In the genomic region with DNA sequence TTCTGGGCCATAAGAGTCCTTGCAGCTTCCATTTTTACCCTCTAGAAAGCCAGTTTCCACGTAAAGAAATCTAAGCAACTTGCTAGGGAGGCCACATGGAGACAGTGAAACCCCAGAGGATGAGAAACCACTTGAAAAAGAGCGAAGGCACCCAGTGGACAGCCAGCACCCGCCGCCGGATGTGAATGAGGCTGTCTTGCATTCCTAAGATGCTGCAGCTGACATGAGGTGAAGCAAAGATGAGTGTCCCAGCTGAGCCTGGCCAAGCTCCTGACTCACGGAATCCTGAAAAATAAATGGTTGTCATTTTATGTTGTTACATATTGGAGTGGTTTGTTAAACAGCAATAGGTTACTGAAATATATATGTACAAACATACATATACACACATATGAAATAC, we compare ENCODE assay signal across 1 cellular context.
TF ChIP-seq lines count a peak whose summit lies in the region.

No MANE protein-coding gene starts in this region.

TF ChIP-seq in IMR-90, 13 proteins besides CTCF, POLR2A, EP300 and RAD21:
- 0 out of 2 replicates have a peak, but pooled peaks have one; percentile 23 for TF ChIP-seq MXI1 (IDR thresholded peaks at IDR 0.05; ENCODE audit: borderline replicate concordance, low read depth, low read length)
- TF ChIP-seq SMC3 (IDR thresholded peaks at IDR 0.05; ENCODE audit: low read depth, low read length), result no peak
- no peak for TF ChIP-seq NFE2L2 (IDR thresholded peaks at IDR 0.05; ENCODE audit: low read depth, low read length)
- peak; percentile 52; the same call in 1 of the 2 replicates for TF ChIP-seq CEBPB (IDR thresholded peaks at IDR 0.05; ENCODE audit: low read depth, low read length)
- no peak for TF ChIP-seq RFX5 (IDR thresholded peaks at IDR 0.05; ENCODE audit: low read depth, low read length)
- TF ChIP-seq, protein P1, sequence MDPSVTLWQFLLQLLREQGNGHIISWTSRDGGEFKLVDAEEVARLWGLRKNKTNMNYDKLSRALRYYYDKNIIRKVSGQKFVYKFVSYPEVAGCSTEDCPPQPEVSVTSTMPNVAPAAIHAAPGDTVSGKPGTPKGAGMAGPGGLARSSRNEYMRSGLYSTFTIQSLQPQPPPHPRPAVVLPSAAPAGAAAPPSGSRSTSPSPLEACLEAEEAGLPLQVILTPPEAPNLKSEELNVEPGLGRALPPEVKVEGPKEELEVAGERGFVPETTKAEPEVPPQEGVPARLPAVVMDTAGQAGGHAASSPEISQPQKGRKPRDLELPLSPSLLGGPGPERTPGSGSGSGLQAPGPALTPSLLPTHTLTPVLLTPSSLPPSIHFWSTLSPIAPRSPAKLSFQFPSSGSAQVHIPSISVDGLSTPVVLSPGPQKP (IDR thresholded peaks at IDR 0.05; ENCODE audit: borderline replicate concordance, low read depth, low read length), result no peak
- no peak for TF ChIP-seq MAFK (IDR thresholded peaks at IDR 0.05; ENCODE audit: low read depth, low read length)
- peak; percentile 24; the same call in 1 of the 2 replicates for TF ChIP-seq FOS (IDR thresholded peaks at IDR 0.05; ENCODE audit: low read depth, low read length)
- TF ChIP-seq, protein P2, sequence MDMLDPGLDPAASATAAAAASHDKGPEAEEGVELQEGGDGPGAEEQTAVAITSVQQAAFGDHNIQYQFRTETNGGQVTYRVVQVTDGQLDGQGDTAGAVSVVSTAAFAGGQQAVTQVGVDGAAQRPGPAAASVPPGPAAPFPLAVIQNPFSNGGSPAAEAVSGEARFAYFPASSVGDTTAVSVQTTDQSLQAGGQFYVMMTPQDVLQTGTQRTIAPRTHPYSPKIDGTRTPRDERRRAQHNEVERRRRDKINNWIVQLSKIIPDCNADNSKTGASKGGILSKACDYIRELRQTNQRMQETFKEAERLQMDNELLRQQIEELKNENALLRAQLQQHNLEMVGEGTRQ (IDR thresholded peaks at IDR 0.05; ENCODE audit: low read depth, low read length), result 0 out of 2 replicates have a peak, but pooled peaks have one; percentile 4
- TF ChIP-seq CHD1 (IDR thresholded peaks at IDR 0.05; ENCODE audit: low read depth, low read length), result no peak
- TF ChIP-seq MAZ (IDR thresholded peaks at IDR 0.05; ENCODE audit: borderline replicate concordance, low read depth, low read length), result no peak
- TF ChIP-seq BHLHE40 (IDR thresholded peaks at IDR 0.05; ENCODE audit: low read depth, low read length), result peak; percentile 50; the same call in 1 of the 2 replicates
- TF ChIP-seq RCOR1 (IDR thresholded peaks at IDR 0.05; ENCODE audit: insufficient replicate concordance, low read length), result peak; percentile 66
